ENCODE assay signal across 2 cellular contexts in genomic region chr3:183579967-183580720, GRCh38.
TF ChIP-seq lines count a peak whose summit lies in the region.

No MANE protein-coding gene starts in this region.

TF ChIP-seq in GM23338, 12 proteins besides CTCF, POLR2A, EP300 and RAD21:
- no peak for TF ChIP-seq STAT1 (IDR thresholded peaks at IDR 0.05; ENCODE audit: unreplicated experiment)
- no peak for TF ChIP-seq CREB1 (CRISPR knock-in tag; IDR thresholded peaks at IDR 0.05; ENCODE audit: low read depth)
- no peak for TF ChIP-seq REST (IDR thresholded peaks at IDR 0.05; ENCODE audit: unreplicated experiment)
- TF ChIP-seq ETS1 (IDR thresholded peaks at IDR 0.05), result no peak
- no peak for TF ChIP-seq ZNF331 (CRISPR knock-in tag; IDR thresholded peaks at IDR 0.05; ENCODE audit: low read depth)
- no peak for TF ChIP-seq EZH2 (IDR thresholded peaks at IDR 0.05; ENCODE audit: low read depth, unreplicated experiment)

TF ChIP-seq in endothelial cell of umbilical vein, 7 proteins besides CTCF, POLR2A, EP300 and RAD21:
- no peak for TF ChIP-seq EZH2 (IDR thresholded peaks at IDR 0.05; ENCODE audit: borderline replicate concordance, low read depth, low read length, severe bottlenecking)
- no peak for TF ChIP-seq MYC (IDR thresholded peaks at IDR 0.05; ENCODE audit: low read depth, low read length)
- TF ChIP-seq FOS (IDR thresholded peaks at IDR 0.05; ENCODE audit: borderline replicate concordance, insufficient read depth, low read length), result no peak
- TF ChIP-seq GATA2 (IDR thresholded peaks at IDR 0.05; ENCODE audit: insufficient read depth, insufficient read length, low read depth, low read length), result no peak
